ENCODE assay signal across 19 cellular contexts in genomic region chr6:72956272-72956671, GRCh38.
DNase-seq lines count a peak whose midpoint lies in the region; ATAC-seq, FAIRE-seq and TF ChIP-seq lines count a peak whose summit lies in the region.
"Had no signal": no experiment of that assay in that cellular context is flagged by ENCODE, and none has a peak within 500 bp of the region (broad histone marks: within the 10 kb centered on the region; RNA-seq: fewer than 3 reads in every experiment).

No MANE protein-coding gene starts in this region.

- no peak overlapping the region for H3K4me3 ChIP-seq in SK-N-SH (ENCODE audit: low read depth in 2 of 2, low read length in 1 of 2)
- no peak overlapping the region for H3K4me3 ChIP-seq in neural progenitor cell
- no peak overlapping the region for H3K4me3 ChIP-seq in smooth muscle cell
- H3K4me3 ChIP-seq: A549 had no signal

- H4K20me1 ChIP-seq in SK-N-SH (ENCODE audit: insufficient read depth), result no peaks in the 10 kb centered on the region
- no peaks in the 10 kb centered on the region for H4K20me1 ChIP-seq in neural progenitor cell (ENCODE audit: low read depth)
- no peaks in the 10 kb centered on the region for H4K20me1 ChIP-seq in smooth muscle cell (ENCODE audit: low read depth)

- ATAC-seq in SK-N-SH treated with all-trans-retinoic acid at 6 μM for 48 hours (no peak), GM21529 (IDR thresholded peaks at IDR 0.05; ENCODE audit: unreplicated experiment) (no peak)
- ATAC-seq: A549, HCT116 had no signal

- H2AFZ ChIP-seq in SK-N-SH (ENCODE audit: low read depth) (0 out of 2 replicates have a peak overlapping the region, but pooled peaks have one; percentile 3), neural progenitor cell (replicated peaks) (peak overlapping the region; percentile 33), smooth muscle cell (ENCODE audit: low read depth) (peak overlapping the region; percentile 61)

- H3K27ac Mint-ChIP-seq in neural progenitor cell, result no peak overlapping the region
- H3K27ac Mint-ChIP-seq: CD4-positive, alpha-beta T cell had no signal

- no peak overlapping the region for H3K9ac ChIP-seq in SK-N-SH
- no peak overlapping the region for H3K9ac ChIP-seq in neural progenitor cell
- no peak overlapping the region for H3K9ac ChIP-seq in smooth muscle cell (ENCODE audit: low read depth)

- H3K9me3 ChIP-seq in SK-N-SH (no peaks in the 10 kb centered on the region), neural progenitor cell (ENCODE audit: low read depth) (no peaks in the 10 kb centered on the region), smooth muscle cell (replicated peaks; ENCODE audit: low read depth) (no peaks in the 10 kb centered on the region)
- H3K9me3 ChIP-seq: A549, Caco-2 had no signal

- TF ChIP-seq CTCF in SK-N-SH (IDR thresholded peaks at IDR 0.05), result no peak
- TF ChIP-seq CTCF in neural progenitor cell (IDR thresholded peaks at IDR 0.05), result no peak
- TF ChIP-seq CTCF in smooth muscle cell (IDR thresholded peaks at IDR 0.05; ENCODE audit: borderline replicate concordance, insufficient read depth, poor library complexity, severe bottlenecking), result no peak

- H3K27me3 Mint-ChIP-seq in neural progenitor cell (ENCODE audit: insufficient read depth, low read depth), result no peaks in the 10 kb centered on the region
- H3K27me3 Mint-ChIP-seq: CD4-positive, alpha-beta T cell had no signal

- 50% methylated on average over 1 of the region's 1 CpG for WGBS in SK-N-SH (ENCODE audit: low lambda C conversion rate)
- WGBS in smooth muscle cell (ENCODE audit: low lambda C conversion rate), result 26% methylated on average over 1 of the region's 1 CpG

- no peak for TF ChIP-seq RAD21 in SK-N-SH (IDR thresholded peaks at IDR 0.05; ENCODE audit: low read length)

- H3K4me1 Mint-ChIP-seq in neural progenitor cell, result peaks cover 5% of the 10 kb centered on the region

- H3K27me3 ChIP-seq in SK-N-SH (ENCODE audit: insufficient read depth) (no peaks in the 10 kb centered on the region), neural progenitor cell (no peaks in the 10 kb centered on the region), smooth muscle cell (ENCODE audit: low read depth) (no peaks in the 10 kb centered on the region)

- POLR2A ChIA-PET in SK-N-SH (lab: Yijun Ruan, JAX), result no interaction called here

- H3K4me2 ChIP-seq in SK-N-SH (no peak overlapping the region), neural progenitor cell (no peak overlapping the region), smooth muscle cell (no peak overlapping the region)

- no peaks in the 10 kb centered on the region for H3K9me2 ChIP-seq in SK-N-SH

- H3K36me3 Mint-ChIP-seq in neural progenitor cell, result no peaks in the 10 kb centered on the region

- H3K4me3 Mint-ChIP-seq in neural progenitor cell, result no peak overlapping the region
- H3K4me3 Mint-ChIP-seq: CD4-positive, alpha-beta T cell had no signal

- H3K27ac ChIP-seq in SK-N-SH (ENCODE audit: low read depth in 2 of 2, low read length in 1 of 2), result no peak overlapping the region
- no peak overlapping the region for H3K27ac ChIP-seq in neural progenitor cell
- H3K27ac ChIP-seq in smooth muscle cell (ENCODE audit: low read depth), result no peak overlapping the region
- H3K27ac ChIP-seq: 22Rv1, A549, C4-2B had no signal

- peak; percentile 64 for FAIRE-seq in frontal cortex (lab: Jason Lieb, UNC)
- FAIRE-seq: A549, G401.6, GM12891 had no signal

- H3F3A ChIP-seq in SK-N-SH (replicated peaks; ENCODE audit: insufficient read depth), result peaks cover 5% of the 10 kb centered on the region
- no peaks in the 10 kb centered on the region for H3F3A ChIP-seq in neural progenitor cell (ENCODE audit: low read depth)
- no peaks in the 10 kb centered on the region for H3F3A ChIP-seq in smooth muscle cell (ENCODE audit: low read depth)

- H3K4me1 ChIP-seq in SK-N-SH (ENCODE audit: control insufficient read depth in 1 of 2, insufficient read depth in 2 of 2, low read depth in 1 of 2, low read length in 1 of 2) (peaks cover 0 to 31% of the 10 kb centered on the region in 2 experiments; a peak in 2 of 4 replicates), neural progenitor cell (no peaks in the 10 kb centered on the region), smooth muscle cell (ENCODE audit: low read depth) (no peaks in the 10 kb centered on the region)
- H3K4me1 ChIP-seq: Caco-2 had no signal

- H3K36me3 ChIP-seq in SK-N-SH (replicated peaks in 1 of 2; ENCODE audit: control insufficient read depth in 1 of 2, insufficient read depth in 2 of 2, low read length in 1 of 2) (no peaks in the 10 kb centered on the region), neural progenitor cell (no peaks in the 10 kb centered on the region), smooth muscle cell (ENCODE audit: low read depth) (no peaks in the 10 kb centered on the region)

- no peak for TF ChIP-seq EP300 in SK-N-SH (IDR thresholded peaks at IDR 0.05; ENCODE audit: borderline replicate concordance in 1 of 2, low read depth in 1 of 2, low read length in 1 of 2)

- no peaks in the 10 kb centered on the region for H3K9me3 Mint-ChIP-seq in neural progenitor cell
- H3K9me3 Mint-ChIP-seq: CD4-positive, alpha-beta T cell had no signal

- H3K79me2 ChIP-seq in SK-N-SH (ENCODE audit: insufficient read depth) (peaks cover 28% of the 10 kb centered on the region; the same call in 1 of the 2 replicates), neural progenitor cell (ENCODE audit: low read depth) (no peaks in the 10 kb centered on the region), smooth muscle cell (ENCODE audit: low read depth) (no peaks in the 10 kb centered on the region)

- CTCF ChIA-PET in SK-N-SH (lab: Yijun Ruan, JAX), result interaction anchor here (0.6 to 1.5 kb wide), 2 partner anchors 336 to 739 kb away, joined by 3 to 4 read pairs; no protein-coding TSS in a partner anchor

- DNase-seq in SK-N-SH (no peak), frontal cortex (ENCODE audit: low spot score in 2 of 2) (no peak), neural progenitor cell (ENCODE audit: low spot score) (no peak), smooth muscle cell (lab: John Stamatoyannopoulos, UW; ENCODE audit: unreplicated experiment) (no peak), occipital lobe (lab: John Stamatoyannopoulos, UW) (no peak), OCI-M2 (lab: John Stamatoyannopoulos, UW; ENCODE audit: unreplicated experiment) (no peak)
- DNase-seq: Caco-2; CD4-positive, alpha-beta T cell; GOT3; H7; IMR-90 had no signal

TF ChIP-seq in SK-N-SH, 30 proteins besides CTCF, POLR2A, EP300 and RAD21:
- TF ChIP-seq RFX5 (IDR thresholded peaks at IDR 0.05; ENCODE audit: low read length) (no peak), EZH2phosphoT487 (IDR thresholded peaks at IDR 0.05; ENCODE audit: borderline replicate concordance, low read depth) (no peak), YY1 (IDR thresholded peaks at IDR 0.05; ENCODE audit: low read depth) (no peak), SMC3 (IDR thresholded peaks at IDR 0.05; ENCODE audit: low read depth, low read length) (no peak), NFIC (IDR thresholded peaks at IDR 0.05; ENCODE audit: borderline replicate concordance) (no peak), RXRA (IDR thresholded peaks at IDR 0.05; ENCODE audit: borderline replicate concordance, low read depth) (no peak), FOXM1 (IDR thresholded peaks at IDR 0.05; ENCODE audit: low read depth) (no peak), FOXJ3 (CRISPR knock-in tag; IDR thresholded peaks at IDR 0.05) (no peak), ELF1 (IDR thresholded peaks at IDR 0.05) (no peak), TAF1 (IDR thresholded peaks at IDR 0.05; ENCODE audit: borderline replicate concordance, low read depth, low read length) (no peak), JUND (IDR thresholded peaks at IDR 0.05) (no peak), SIN3A (IDR thresholded peaks at IDR 0.05; ENCODE audit: borderline replicate concordance, low read depth, low read length) (no peak)

TF ChIP-seq in SK-N-SH treated with all-trans-retinoic acid at 6 μM for 48 hours, 23 proteins besides CTCF, POLR2A, EP300 and RAD21 (continues in another document):
- no peak for TF ChIP-seq ZFP3 (CRISPR knock-in tag; IDR thresholded peaks at IDR 0.05)
- no peak for TF ChIP-seq ARNTL (CRISPR knock-in tag; IDR thresholded peaks at IDR 0.05; ENCODE audit: borderline replicate concordance, low read depth)
- TF ChIP-seq CSRNP3 (CRISPR knock-in tag; IDR thresholded peaks at IDR 0.05), result no peak
- TF ChIP-seq POU6F1 (CRISPR knock-in tag; IDR thresholded peaks at IDR 0.05; ENCODE audit: borderline replicate concordance, low read depth), result no peak

Comparison
In these comparisons a context has a peak if more than half of its experiments do, and no peak if none do; other contexts are left out.
1. H2AFZ ChIP-seq: peak in every context shown above with its lines; median percentile 61 in smooth muscle cell; 33 in neural progenitor cell; 3 in SK-N-SH.